In the genomic region with DNA sequence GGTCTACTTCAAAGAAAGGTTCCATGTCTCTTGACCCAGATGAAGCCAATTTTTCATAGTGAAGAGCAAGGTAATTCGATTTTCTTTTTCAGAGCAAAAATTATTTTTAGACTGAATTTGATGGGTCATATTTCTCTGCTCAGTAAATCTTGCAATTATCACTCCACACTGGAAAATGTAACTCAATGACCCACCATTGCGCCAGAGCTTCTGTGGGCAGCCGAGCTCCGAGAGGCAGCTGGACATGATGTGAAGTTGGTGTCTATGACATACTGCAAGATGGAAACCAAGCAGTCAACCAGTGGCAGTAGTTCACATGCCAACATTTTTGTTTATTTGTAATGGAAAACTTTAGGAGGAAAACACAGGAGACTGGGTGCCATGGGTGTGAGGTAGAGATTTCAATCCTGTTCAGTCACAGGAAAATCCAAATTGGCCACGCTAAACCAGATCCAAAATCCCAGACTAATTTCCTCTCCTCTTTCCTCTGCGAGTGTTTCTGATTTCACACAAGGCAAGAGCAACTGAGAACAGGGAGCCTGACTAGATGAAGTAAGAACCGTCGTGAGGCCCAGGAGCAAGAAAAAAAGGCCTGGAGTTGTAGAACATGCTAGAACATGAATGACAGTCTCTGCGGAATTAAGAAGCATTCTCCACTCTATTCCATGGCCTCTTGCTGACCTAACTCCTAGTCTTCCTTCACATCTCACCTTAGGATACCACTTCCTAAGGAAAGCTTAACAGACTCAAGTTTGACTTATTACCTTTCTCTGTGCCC, we compare ENCODE assay signal across 24 cellular contexts. TPM values are rescaled to one million over a fixed set of nuclear protein-coding genes. Genes with fewer than 3 reads are reported as not detected.
DNase-seq lines count a peak whose midpoint lies in the region; ATAC-seq and TF ChIP-seq lines count a peak whose summit lies in the region.
"Had no signal": no experiment of that assay in that cellular context is flagged by ENCODE, and none has a peak within 500 bp of the region (broad histone marks: within the 10 kb centered on the region; RNA-seq: fewer than 3 reads in every experiment).

No MANE protein-coding gene starts in this region.

- POLR2A ChIA-PET in WTC11 (lab: Charles Lee): no interaction called here

- H3K36me3 ChIP-seq in uterus: no peaks in the 10 kb centered on the region
- H3K36me3 ChIP-seq: left lung had no signal

- H3K4me1 Mint-ChIP-seq in WTC11 (peaks cover 16% of the 10 kb centered on the region), osteocyte (ENCODE audit: unreplicated experiment) (peaks cover 81% of the 10 kb centered on the region)
- H3K4me1 Mint-ChIP-seq: naive B cell; stimulated activated memory B cell treated with anti-CD40 and anti-IgM and Interleukin-4, amounts not matched to agents 10 μg/mL and 1 μg/mL and 100 μg/mL, for 72 hours had no signal

- peak overlapping the region; percentile 22 to 40 for H3K27ac ChIP-seq in uterus
- H3K27ac ChIP-seq: left lung, psoas muscle had no signal

- H3K36me3 Mint-ChIP-seq in WTC11 (no peaks in the 10 kb centered on the region; the same call in 1 of the 2 replicates), osteocyte (ENCODE audit: unreplicated experiment) (peaks cover 72% of the 10 kb centered on the region)
- H3K36me3 Mint-ChIP-seq: activated CD4-positive, alpha-beta memory T cell treated with anti-CD3 and anti-CD28 coated beads for 36 hours; stimulated activated memory B cell treated with anti-CD40 and anti-IgM and Interleukin-4, amounts not matched to agents 10 μg/mL and 1 μg/mL and 100 μg/mL, for 72 hours had no signal

- H3K27me3 ChIP-seq in uterus: no peaks in the 10 kb centered on the region
- H3K27me3 ChIP-seq: left lung had no signal

- H3K4me1 ChIP-seq in uterus: peaks cover 0 to 17% of the 10 kb centered on the region in 2 donors
- H3K4me1 ChIP-seq: left lung, psoas muscle had no signal

- CTCF ChIA-PET in WTC11 (lab: Charles Lee): no interaction called here

- TF ChIP-seq CTCF in WTC11 (IDR thresholded peaks at IDR 0.05) (no peak), fibroblast of villous mesenchyme (IDR thresholded peaks at IDR 0.05; ENCODE audit: insufficient read depth, low read depth, low read length) (no peak), osteocyte (IDR thresholded peaks at IDR 0.05) (no peak), uterus (IDR thresholded peaks at IDR 0.05) (no peak)

- intact Hi-C loops in uterus (cut with DNase I; ENCODE audit: low total_unique reads): no loop called here

- no peaks in the 10 kb centered on the region for H3K9me3 ChIP-seq in uterus
- H3K9me3 ChIP-seq: left lung, psoas muscle had no signal

- H3K27me3 Mint-ChIP-seq in WTC11 (ENCODE audit: low read depth) (no peaks in the 10 kb centered on the region), osteocyte (ENCODE audit: unreplicated experiment) (no peaks in the 10 kb centered on the region)
- H3K27me3 Mint-ChIP-seq: activated CD4-positive, alpha-beta memory T cell treated with anti-CD3 and anti-CD28 coated beads for 36 hours had no signal

- no peak for TF ChIP-seq POLR2A in uterus (IDR thresholded peaks at IDR 0.05)

- H3K4me3 ChIP-seq in fibroblast of villous mesenchyme (ENCODE audit: low read depth, low read length) (no peak overlapping the region), uterus (no peak overlapping the region)
- H3K4me3 ChIP-seq: left lung, psoas muscle had no signal

- no peak overlapping the region for H3K4me3 Mint-ChIP-seq in WTC11
- no peak overlapping the region for H3K4me3 Mint-ChIP-seq in osteocyte (ENCODE audit: unreplicated experiment)
- H3K4me3 Mint-ChIP-seq: activated CD4-positive, alpha-beta memory T cell treated with anti-CD3 and anti-CD28 coated beads for 36 hours; activated T-cell treated with anti-CD3 and anti-CD28 coated beads, Interleukin-2, amount 50 U/mL, for 72 hours; naive B cell; stimulated activated memory B cell treated with anti-CD40 and anti-IgM and Interleukin-4, amounts not matched to agents 10 μg/mL and 1 μg/mL and 100 μg/mL, for 72 hours had no signal

- peak overlapping the region; percentile 68; the same call in 1 of the 2 replicates for H3K27ac Mint-ChIP-seq in WTC11
- peak overlapping the region; percentile 72 for H3K27ac Mint-ChIP-seq in osteocyte (ENCODE audit: unreplicated experiment)
- H3K27ac Mint-ChIP-seq: activated CD4-positive, alpha-beta memory T cell treated with anti-CD3 and anti-CD28 coated beads for 36 hours; activated T-cell treated with anti-CD3 and anti-CD28 coated beads, Interleukin-2, amount 50 U/mL, for 72 hours; naive B cell; stimulated activated memory B cell treated with anti-CD40 and anti-IgM and Interleukin-4, amounts not matched to agents 10 μg/mL and 1 μg/mL and 100 μg/mL, for 72 hours had no signal

- ATAC-seq in WTC11: no peak
- ATAC-seq: activated T-cell treated with anti-CD3 and anti-CD28 coated beads, Interleukin-2, amount 50 U/mL, for 72 hours; HCT116; HepG2; left lung; PC-3; psoas muscle; stimulated activated memory B cell treated with anti-CD40 and anti-IgM and Interleukin-4, amounts not matched to agents 10 μg/mL and 1 μg/mL and 100 μg/mL, for 72 hours had no signal

- DNase-seq in WTC11 (ENCODE audit: low spot score) (no peak), fibroblast of villous mesenchyme (ENCODE audit: low read depth) (peak; percentile 52), osteocyte (ENCODE audit: extremely low spot score, unreplicated experiment) (no peak), uterus (no peak), NCI-H446 (lab: John Stamatoyannopoulos, UW) (no peak), amygdala (lab: John Stamatoyannopoulos, UW) (no peak), SKM-1 treated with dmso at 0.1 percent for 144 hours (lab: John Stamatoyannopoulos, UW; ENCODE audit: unreplicated experiment) (no peak)
- DNase-seq: ACHN; activated CD4-positive, alpha-beta memory T cell treated with anti-CD3 and anti-CD28 coated beads for 36 hours; activated CD4-positive, CD25-positive, alpha-beta regulatory T cell treated with anti-CD3 and anti-CD28 coated beads, Interleukin-2, amount 50 U/mL, for 72 hours; activated naive CD4-positive, alpha-beta T cell treated with Interleukin-2 at 50 U/mL for 16 hours; activated T-cell treated with anti-CD3 and anti-CD28 coated beads, Interleukin-2, amount 50 U/mL, for 72 hours; Karpas-422; left lung; naive B cell; NCI-H2029 treated with DMSO at 0.1 percent for 48 hours; NCI-H524 treated with DMSO at 0.1 percent for 48 hours; nucleus accumbens; PC-3; psoas muscle; T-helper 2 cell had no signal

- H3K9me3 Mint-ChIP-seq in WTC11: no peaks in the 10 kb centered on the region
- H3K9me3 Mint-ChIP-seq in osteocyte (ENCODE audit: unreplicated experiment): no peaks in the 10 kb centered on the region
- H3K9me3 Mint-ChIP-seq: activated CD4-positive, alpha-beta memory T cell treated with anti-CD3 and anti-CD28 coated beads for 36 hours; activated T-cell treated with anti-CD3 and anti-CD28 coated beads, Interleukin-2, amount 50 U/mL, for 72 hours; stimulated activated memory B cell treated with anti-CD40 and anti-IgM and Interleukin-4, amounts not matched to agents 10 μg/mL and 1 μg/mL and 100 μg/mL, for 72 hours had no signal

TF ChIP-seq in WTC11, 78 proteins besides CTCF, POLR2A, EP300 and RAD21 (continues in another document):
- no peak for TF ChIP-seq PRRX2 (CRISPR knock-in tag; IDR thresholded peaks at IDR 0.05)
- no peak for TF ChIP-seq GTF2I (CRISPR knock-in tag; conservative IDR thresholded peaks at IDR 0.05)
- TF ChIP-seq, protein P1, sequence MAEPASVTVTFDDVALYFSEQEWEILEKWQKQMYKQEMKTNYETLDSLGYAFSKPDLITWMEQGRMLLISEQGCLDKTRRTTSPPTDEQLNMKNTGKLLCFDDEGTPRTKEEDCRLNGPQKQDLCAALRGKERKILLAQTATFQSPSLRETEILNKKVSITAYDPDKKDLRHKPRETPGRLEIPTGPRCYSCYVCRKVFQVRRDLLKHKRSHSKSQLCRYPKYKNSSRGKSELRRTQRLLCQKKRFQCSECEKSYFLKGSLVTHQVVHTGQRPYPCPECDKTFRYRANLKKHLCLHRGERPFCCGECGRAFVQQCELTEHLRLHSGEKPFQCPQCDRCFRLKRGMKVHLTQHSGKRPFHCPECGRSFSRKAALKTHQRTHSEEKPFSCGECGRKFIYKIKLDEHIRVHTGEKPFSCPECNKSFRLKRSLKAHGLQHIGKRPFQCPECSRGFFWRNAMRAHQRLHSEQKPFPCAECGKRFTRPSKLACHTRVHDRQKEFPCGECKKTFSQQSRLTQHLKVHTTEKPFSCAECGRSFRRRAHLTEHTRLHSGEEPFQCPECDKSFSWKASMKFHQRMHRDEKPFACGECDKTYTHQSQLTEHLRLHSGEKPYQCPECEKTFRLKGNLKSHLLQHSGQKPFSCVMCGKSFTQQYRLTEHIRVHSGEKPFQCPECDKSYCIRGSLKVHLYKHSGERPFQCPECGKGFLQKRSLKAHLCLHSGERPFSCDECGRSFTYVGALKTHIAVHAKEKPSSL (CRISPR knock-in tag; conservative IDR thresholded peaks at IDR 0.05): no peak
- TF ChIP-seq CBFB (CRISPR knock-in tag; IDR thresholded peaks at IDR 0.05; ENCODE audit: low read depth): no peak
- TF ChIP-seq, protein P2, sequence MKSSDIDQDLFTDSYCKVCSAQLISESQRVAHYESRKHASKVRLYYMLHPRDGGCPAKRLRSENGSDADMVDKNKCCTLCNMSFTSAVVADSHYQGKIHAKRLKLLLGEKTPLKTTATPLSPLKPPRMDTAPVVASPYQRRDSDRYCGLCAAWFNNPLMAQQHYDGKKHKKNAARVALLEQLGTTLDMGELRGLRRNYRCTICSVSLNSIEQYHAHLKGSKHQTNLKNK (CRISPR knock-in tag; IDR thresholded peaks at IDR 0.05): no peak
- TF ChIP-seq, protein P3, sequence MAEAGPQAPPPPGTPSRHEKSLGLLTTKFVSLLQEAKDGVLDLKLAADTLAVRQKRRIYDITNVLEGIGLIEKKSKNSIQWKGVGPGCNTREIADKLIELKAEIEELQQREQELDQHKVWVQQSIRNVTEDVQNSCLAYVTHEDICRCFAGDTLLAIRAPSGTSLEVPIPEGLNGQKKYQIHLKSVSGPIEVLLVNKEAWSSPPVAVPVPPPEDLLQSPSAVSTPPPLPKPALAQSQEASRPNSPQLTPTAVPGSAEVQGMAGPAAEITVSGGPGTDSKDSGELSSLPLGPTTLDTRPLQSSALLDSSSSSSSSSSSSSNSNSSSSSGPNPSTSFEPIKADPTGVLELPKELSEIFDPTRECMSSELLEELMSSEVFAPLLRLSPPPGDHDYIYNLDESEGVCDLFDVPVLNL (CRISPR knock-in tag; IDR thresholded peaks at IDR 0.05; ENCODE audit: borderline replicate concordance, low read depth): no peak
- TF ChIP-seq MXD4 (CRISPR knock-in tag; IDR thresholded peaks at IDR 0.05; ENCODE audit: borderline replicate concordance): no peak

RNA-seq across cellular contexts. Expression of a gene that starts 39.3 kb away (rescaled TPM):
- total RNA-seq in WTC11 (2021) (120 to 147 TPM (median 127 TPM) in 3 replicates), fibroblast of villous mesenchyme (1,676 and 3,507 TPM in 2 replicates), osteocyte (781 and 807 TPM in 2 replicates), uterus (1,000 to 10,000 TPM in 1 of 4 donors, 100 to 1,000 TPM in 3; 351 to 1,046 (median 551) TPM)
